ENCODE assay signal across 8 cellular contexts in genomic region chr2:175181104-175181876, GRCh38. TPM values are rescaled to one million over a fixed set of nuclear protein-coding genes. Genes with fewer than 3 reads are reported as not detected.
DNase-seq lines count a peak whose midpoint lies in the region; ATAC-seq, FAIRE-seq and TF ChIP-seq lines count a peak whose summit lies in the region.

TSS of gene ATP5MC3 (minus strand) at chr2:175181710. CDS start at chr2:175181393, 317 bp downstream.

- peak within 1 kb of the TSS; percentile 63 for H3K27ac ChIP-seq in HUES64 (ENCODE audit: low read depth, low read length)
- H3K27ac ChIP-seq in OCI-LY1 (ENCODE audit: low read depth, low read length, poor library complexity, severe bottlenecking) = peak within 1 kb of the TSS; percentile 70
- H3K27ac ChIP-seq in endothelial cell of umbilical vein (ENCODE audit: insufficient read depth, low read depth, low read length) = peak within 1 kb of the TSS; percentile 48

- intact Hi-C loops in endothelial cell of umbilical vein (cut with micrococcal nuclease) = loop anchor here (1.0 to 10.0 kb wide), 4 partner anchors 13 to 486 kb away; partner anchors contain the start of gene ATF2

- TF ChIP-seq CTCF in D721Med (IDR thresholded peaks at IDR 0.05; ENCODE audit: insufficient read depth, missing control alignments) = no peak
- TF ChIP-seq CTCF in OCI-LY1 (IDR thresholded peaks at IDR 0.05; ENCODE audit: low read length) = peak; percentile 25; the same call in 1 of the 2 replicates
- peak in 1 of 2 donors; percentile 25 for TF ChIP-seq CTCF in endothelial cell of umbilical vein (IDR thresholded peaks at IDR 0.05; ENCODE audit: extremely low read depth in 1 of 2, insufficient read depth in 1 of 2, low read depth in 1 of 2, low read length in 2 of 2)

- WGBS in HUES64 = under 1% methylated on average over 53 of the region's 53 CpGs

- peak; percentile 66 for TF ChIP-seq POLR2A in endothelial cell of umbilical vein (IDR thresholded peaks at IDR 0.05; ENCODE audit: low read depth, low read length)

- H3K9me2 ChIP-seq in OCI-LY1 (ENCODE audit: low read depth, low read length) = no peaks in the 10 kb centered on the region

- H3K36me3 ChIP-seq in HUES64 (ENCODE audit: insufficient read depth, low read length) (peaks cover 40% of the 10 kb centered on the region), OCI-LY1 (ENCODE audit: insufficient read depth, low read length) (peaks cover 49% of the 10 kb centered on the region), endothelial cell of umbilical vein (ENCODE audit: control insufficient read depth in 2 of 2, extremely low read depth in 1 of 2, insufficient read depth in 2 of 2, low read length in 2 of 2) (peaks cover 5 to 13% of the 10 kb centered on the region in 2 experiments)

- H3K4me1 ChIP-seq in HUES64 (ENCODE audit: insufficient read depth, low read length) (peaks cover 6% of the 10 kb centered on the region; the same call in 1 of the 2 replicates), OCI-LY1 (ENCODE audit: insufficient read depth, low read length, severe bottlenecking) (peaks cover 20% of the 10 kb centered on the region), endothelial cell of umbilical vein (ENCODE audit: control insufficient read depth, extremely low read depth, insufficient read depth, low read length) (peaks cover 6% of the 10 kb centered on the region)

- H3K9me1 ChIP-seq in endothelial cell of umbilical vein (replicated peaks; ENCODE audit: control insufficient read depth, extremely low read depth, insufficient read depth, low read length) = peaks cover 4% of the 10 kb centered on the region

- H3K27me3 ChIP-seq in HUES64 (ENCODE audit: insufficient read depth, low read length) (no peaks in the 10 kb centered on the region), OCI-LY1 (ENCODE audit: insufficient read depth, low read length) (no peaks in the 10 kb centered on the region), endothelial cell of umbilical vein (ENCODE audit: control insufficient read depth in 2 of 2, insufficient read depth in 2 of 2, low read length in 2 of 2) (no peaks in the 10 kb centered on the region)

- H3K4me3 ChIP-seq in HUES64 (ENCODE audit: low read length) (peak within 1 kb of the TSS; percentile 86), OCI-LY1 (ENCODE audit: low read depth, low read length, poor library complexity, severe bottlenecking) (peak within 1 kb of the TSS; percentile 100), endothelial cell of umbilical vein (replicated peaks in 1 of 3; ENCODE audit: insufficient read depth in 1 of 3, low read depth in 1 of 3, low read length in 3 of 3) (peak within 1 kb of the TSS; percentile 49 to 74 (median 69))

- CTCF ChIA-PET in endothelial cell of umbilical vein (lab: Charles Lee) = interaction anchor here (1.2 kb wide), 1 partner anchor 10 kb away, joined by 4 read pairs; no protein-coding TSS in a partner anchor

- DNase-seq in D721Med (ENCODE audit: insufficient read length, low spot score) (peak; percentile 85), endothelial cell of umbilical vein (ENCODE audit: low read depth, low spot score) (peak; percentile 86), middle frontal gyrus (ENCODE audit: extremely low spot score, low spot score) (peak; percentile 92)
- peak; percentile 96 for DNase-seq in activated CD8-positive, alpha-beta memory T cell treated with anti-CD3 and anti-CD28 coated beads, Interleukin-2, amount 50 U/mL, for 48 hours
- DNase-seq in stimulated activated CD8-positive, alpha-beta memory T cell treated with anti-CD3 and anti-CD28 coated beads, Interleukin-2, amount 100 ng/mL, for 48 hours (ENCODE audit: low read depth in 2 of 2) = peak; percentile 80 to 86

- H3K79me2 ChIP-seq in OCI-LY1 (ENCODE audit: insufficient read depth, low read length) = peaks cover 23% of the 10 kb centered on the region
- H3K79me2 ChIP-seq in endothelial cell of umbilical vein (ENCODE audit: control insufficient read depth, insufficient read depth, low read length) = peaks cover 32% of the 10 kb centered on the region

- POLR2A ChIA-PET in endothelial cell of umbilical vein (lab: Charles Lee) = no interaction called here

- H4K20me1 ChIP-seq in OCI-LY1 (ENCODE audit: insufficient read depth, low read length) (no peaks in the 10 kb centered on the region), endothelial cell of umbilical vein (replicated peaks; ENCODE audit: control insufficient read depth, extremely low read depth, insufficient read depth, low read length) (no peaks in the 10 kb centered on the region)

- H2AFZ ChIP-seq in OCI-LY1 (ENCODE audit: low read length) (peak within 1 kb of the TSS; percentile 88), endothelial cell of umbilical vein (ENCODE audit: low read depth, low read length) (peak within 1 kb of the TSS; percentile 99)

- peak; percentile 89 for ATAC-seq in GM21423 (IDR thresholded peaks at IDR 0.05; ENCODE audit: unreplicated experiment)

- BruUV-seq in endothelial cell of umbilical vein (replicated peaks; lab: Mats Ljungman, UMichigan) = TSS peak; percentile 82

- dilution Hi-C loops in endothelial cell of umbilical vein (cut with MboI; ENCODE audit: extremely low pct_ligation_motif_present, low sequenced_read_pairs) = no loop called here

- H3K4me2 ChIP-seq in OCI-LY1 (ENCODE audit: low read length) (peak within 1 kb of the TSS; percentile 71), endothelial cell of umbilical vein (ENCODE audit: insufficient read depth, low read length) (peak within 1 kb of the TSS; percentile 66)

- no peaks in the 10 kb centered on the region for H3F3A ChIP-seq in OCI-LY1 (ENCODE audit: insufficient read depth, low read length)

- H3K9me3 ChIP-seq in HUES64 (ENCODE audit: insufficient read depth, low read depth, low read length) (no peaks in the 10 kb centered on the region), OCI-LY1 (ENCODE audit: low read length) (no peaks in the 10 kb centered on the region), endothelial cell of umbilical vein (replicated peaks; ENCODE audit: control insufficient read depth, insufficient read depth, low read length) (no peaks in the 10 kb centered on the region)

- no peak for FAIRE-seq in D721Med (lab: Jason Lieb, UNC)
- FAIRE-seq in endothelial cell of umbilical vein (lab: Jason Lieb, UNC) = peak; percentile 84

- H3K9ac ChIP-seq in HUES64 (ENCODE audit: low read depth, low read length) (peak within 1 kb of the TSS; percentile 83), OCI-LY1 (ENCODE audit: low read length) (peak within 1 kb of the TSS; percentile 100), endothelial cell of umbilical vein (replicated peaks; ENCODE audit: extremely low read depth, insufficient read depth, low read length) (peak within 1 kb of the TSS; percentile 78)

TF ChIP-seq in endothelial cell of umbilical vein, 7 proteins besides CTCF, POLR2A, EP300 and RAD21:
- peak; percentile 79 for TF ChIP-seq POLR2AphosphoS5 (IDR thresholded peaks at IDR 0.05; ENCODE audit: insufficient read depth, low read depth, low read length)
- TF ChIP-seq MAX (IDR thresholded peaks at IDR 0.05; ENCODE audit: insufficient read depth, insufficient read length) = no peak
- TF ChIP-seq JUN (IDR thresholded peaks at IDR 0.05; ENCODE audit: borderline replicate concordance, insufficient read depth, insufficient read length, low read depth) = no peak
- no peak for TF ChIP-seq GATA2 (IDR thresholded peaks at IDR 0.05; ENCODE audit: insufficient read depth, insufficient read length, low read depth, low read length)

RNA-seq across cellular contexts. Expression of gene ATP5MC3, which starts in this region (rescaled TPM):
- polyA plus RNA-seq in HUES64 (2013, experiment 1 of 2) = 321 TPM
- polyA plus RNA-seq in HUES64 (2013, experiment 2 of 2) = 335 TPM
- 201 and 233 TPM in 2 replicates for total RNA-seq in endothelial cell of umbilical vein
- polyA plus RNA-seq in endothelial cell of umbilical vein = 412 and 452 TPM in 2 replicates
- polyA plus RNA-seq in endothelial cell of umbilical vein (2011; cell fraction: cytosol; rRNA removed) = 328 and 355 TPM in 2 replicates
- polyA plus RNA-seq in endothelial cell of umbilical vein (2011; cell fraction: nucleus; rRNA removed) = 122 and 144 TPM in 2 replicates
- polyA plus RNA-seq in endothelial cell of umbilical vein (2012) = 338 and 361 TPM in 2 replicates
- 158 and 176 TPM in 2 replicates for polyA minus RNA-seq in endothelial cell of umbilical vein
- polyA minus RNA-seq in endothelial cell of umbilical vein (2011; cell fraction: cytosol; rRNA and poly(A)+ RNA removed) = 84.1 TPM
- 28.9 and 38.1 TPM in 2 replicates for polyA minus RNA-seq in endothelial cell of umbilical vein (2011; cell fraction: nucleus; rRNA and poly(A)+ RNA removed)

Comparison
In these comparisons a context has a peak if more than half of its experiments do, and no peak if none do; other contexts are left out.
1. Peak in every context shown above with its lines: DNase-seq, ATAC-seq, H3K4me3 ChIP-seq and H3K27ac ChIP-seq.